21 cellular contexts compared by ENCODE assay signal in the genomic region with DNA sequence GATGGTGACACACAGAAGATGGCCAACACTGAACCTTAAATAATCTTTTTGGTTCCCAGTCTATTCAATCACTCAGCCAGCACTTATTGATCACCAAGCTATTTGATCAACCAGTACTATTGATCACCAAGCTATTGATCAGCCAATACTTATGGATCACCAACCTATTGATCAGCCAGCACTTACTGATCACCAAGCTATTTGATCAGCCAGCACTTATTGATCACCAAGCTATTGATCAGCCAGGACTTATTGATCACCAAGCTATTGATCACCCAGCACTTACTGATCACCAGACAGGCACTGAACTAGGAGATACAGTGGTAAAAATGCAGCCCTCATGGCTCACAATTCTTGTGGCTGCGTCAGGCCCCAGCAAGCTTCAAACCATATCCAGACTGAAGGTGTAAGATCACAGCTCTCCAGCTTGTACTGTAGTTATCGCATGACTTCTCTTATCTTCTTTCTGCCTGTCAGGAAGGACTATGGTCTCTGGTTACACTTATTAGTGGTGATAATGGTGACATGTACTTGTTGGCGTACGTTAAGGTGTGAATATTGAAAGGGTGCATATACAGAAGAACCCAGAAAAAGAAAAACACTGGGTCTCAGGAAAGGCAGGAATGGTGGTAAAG.
"Had no signal": no experiment of that assay in that cellular context is flagged by ENCODE, and none has a peak within 500 bp of the region (broad histone marks: within the 10 kb centered on the region; RNA-seq: fewer than 3 reads in every experiment).

No MANE protein-coding gene starts in this region.

- H3K36me3 ChIP-seq: esophagus squamous epithelium, ovary, tibial nerve had no signal

- H3K27ac ChIP-seq: ovary had no signal

- H3K9me3 ChIP-seq: esophagus squamous epithelium, ovary, tibial nerve had no signal

- H3K27me3 ChIP-seq: esophagus squamous epithelium, ovary, tibial nerve had no signal

- ATAC-seq: activated CD4-positive, alpha-beta T cell treated with anti-CD3 and anti-CD28 coated beads for 36 hours; T-helper 17 cell had no signal

- H3K4me3 ChIP-seq: esophagus squamous epithelium, ovary, tibial nerve had no signal

- DNase-seq: activated CD4-positive, alpha-beta T cell treated with anti-CD3 and anti-CD28 coated beads for 36 hours; activated CD4-positive, alpha-beta T cell treated with anti-CD3 and anti-CD28 coated beads, Interleukin-2, amount 50 U/mL, for 4 hours; activated CD4-positive, CD25-positive, alpha-beta regulatory T cell; activated CD8-positive, alpha-beta memory T cell treated with anti-CD3 and anti-CD28 coated beads, Interleukin-2, amount 50 U/mL, for 4 hours; activated gamma-delta T cell treated with Interleukin-2 at 50 U/mL for 16 hours; activated naive CD4-positive, alpha-beta T cell treated with anti-CD3 and anti-CD28 coated beads, Interleukin-2, amount 50 U/mL, for 16 hours; activated T-cell treated with anti-CD3 and anti-CD28 coated beads, Interleukin-2, amount 50 U/mL, for 1 hour; amniotic stem cell; endodermal cell; esophagus squamous epithelium; foreskin melanocyte; naive B cell; nephron progenitor cell; ovary; retina; stimulated activated CD4-positive, alpha-beta T cell treated with anti-CD3 and anti-CD28 coated beads, Interleukin-15, amount 100 ng/mL, for 24 hours; stimulated activated CD4-positive, alpha-beta T cell treated with anti-CD3 and anti-CD28 coated beads, Interleukin-2, amount 100 ng/mL, for 24 hours; stimulated activated naive CD4-positive, alpha-beta T cell; T-helper 17 cell; T1000 had no signal
